In genomic region chr4:125016892-125017299, GRCh38 we compare ENCODE assay signal across 29 cellular contexts.
DNase-seq lines count a peak whose midpoint lies in the region; ATAC-seq and TF ChIP-seq lines count a peak whose summit lies in the region.
"Had no signal": no experiment of that assay in that cellular context is flagged by ENCODE, and none has a peak within 500 bp of the region (broad histone marks: within the 10 kb centered on the region; RNA-seq: fewer than 3 reads in every experiment).

No MANE protein-coding gene starts in this region.

- H3K4ac ChIP-seq in IMR-90 (ENCODE audit: low read depth, low read length) = no peak overlapping the region

- H4K20me1 ChIP-seq in IMR-90 (ENCODE audit: insufficient read depth, low read length) = no peaks in the 10 kb centered on the region

- H3K36me3 ChIP-seq in BE2C (no peaks in the 10 kb centered on the region), IMR-90 (ENCODE audit: control insufficient read depth, insufficient read depth, low read length) (no peaks in the 10 kb centered on the region)
- H3K36me3 ChIP-seq: colonic mucosa, left ventricle myocardium inferior, SJSA1, upper lobe of right lung had no signal

- no peak overlapping the region for H2BK15ac ChIP-seq in IMR-90 (ENCODE audit: low read depth, low read length)

- dilution Hi-C loops in IMR-90 (cut with HindIII; ENCODE audit: low sequenced_read_pairs, unreplicated experiment) = no loop called here

- no peaks in the 10 kb centered on the region for H3K27me3 ChIP-seq in BE2C
- no peaks in the 10 kb centered on the region for H3K27me3 ChIP-seq in IMR-90 (ENCODE audit: control insufficient read depth, insufficient read depth, low read length)
- H3K27me3 ChIP-seq: colonic mucosa, SJSA1, upper lobe of right lung had no signal

- no peak overlapping the region for H4K91ac ChIP-seq in IMR-90 (ENCODE audit: insufficient read depth, low read depth, low read length)

- no peak overlapping the region for H3K14ac ChIP-seq in IMR-90 (replicated peaks; ENCODE audit: low read depth, low read length)

- no peak overlapping the region for H4K5ac ChIP-seq in IMR-90 (ENCODE audit: low read depth, low read length)

- no TSS peak for BruUV-seq in IMR-90 (replicated peaks; lab: Mats Ljungman, UMichigan)

- no peak overlapping the region for H2AK5ac ChIP-seq in IMR-90 (ENCODE audit: low read depth, low read length)

- H3K4me3 ChIP-seq in BE2C (ENCODE audit: low read depth, low read length) (no peak overlapping the region), IMR-90 (ENCODE audit: insufficient read depth, low read depth, low read length) (no peak overlapping the region)
- H3K4me3 ChIP-seq: colonic mucosa, left ventricle myocardium inferior, SJSA1, upper lobe of right lung had no signal

- H3K4me1 ChIP-seq in BE2C (peaks cover 2% of the 10 kb centered on the region; the same call in 1 of the 2 replicates), IMR-90 (ENCODE audit: control insufficient read depth, insufficient read depth, low read length) (peaks cover 1% of the 10 kb centered on the region; the same call in 1 of the 2 replicates)
- H3K4me1 ChIP-seq: Caco-2, colonic mucosa, left ventricle myocardium inferior, SJSA1, upper lobe of right lung had no signal

- DNase-seq in BE2C (peak; percentile 68), IMR-90 (no peak), lung microvascular endothelial cell (ENCODE audit: low read depth in 2 of 2) (peak; percentile 15 to 28), SIG-M5 treated with dmso at 0.1 percent for 504 hours (lab: John Stamatoyannopoulos, UW; ENCODE audit: unreplicated experiment) (no peak)
- DNase-seq: activated CD4-positive, alpha-beta T cell treated with anti-CD3 and anti-CD28 coated beads, Interleukin-2, amount 50 U/mL, for 1 hour; activated CD4-positive, CD25-positive, alpha-beta regulatory T cell; activated effector memory CD4-positive, alpha-beta T cell treated with Interleukin-2 at 50 U/mL for 16 hours; activated naive CD8-positive, alpha-beta T cell treated with anti-CD3 and anti-CD28 coated beads for 36 hours; activated T-cell treated with anti-CD3 and anti-CD28 coated beads, Interleukin-2, amount 50 U/mL, for 1 hour; Caco-2; colonic mucosa; DMS79; effector memory CD4-positive, alpha-beta T cell; glutamatergic neuron; left ventricle myocardium inferior; natural killer cell; NCI-H1048; NCI-H1930; NCI-H226; NCI-H82; small intestine; stimulated activated naive CD4-positive, alpha-beta T cell; T-helper 17 cell; upper lobe of right lung had no signal

- H2BK120ac ChIP-seq in IMR-90 (ENCODE audit: low read depth, low read length) = no peak overlapping the region

- H3K56ac ChIP-seq in IMR-90 (ENCODE audit: extremely low read depth, insufficient read depth, low read length) = no peak overlapping the region

- no peak overlapping the region for H2BK5ac ChIP-seq in IMR-90 (ENCODE audit: low read depth, low read length, poor library complexity, severe bottlenecking)

- no peaks in the 10 kb centered on the region; the same call in none of the 2 replicates for H3K9me3 ChIP-seq in BE2C
- no peaks in the 10 kb centered on the region for H3K9me3 ChIP-seq in IMR-90 (ENCODE audit: control insufficient read depth, insufficient read depth, low read length)
- H3K9me3 ChIP-seq: Caco-2, colonic mucosa, upper lobe of right lung had no signal

- H3K18ac ChIP-seq in IMR-90 (ENCODE audit: low read depth, low read length) = no peak overlapping the region

- no CpG with 5 or more reads among the region's 5 CpGs for WGBS in IMR-90 (ENCODE audit: extremely low coverage in 2 of 2, insufficient read length in 1 of 2), 2 experiments

- H3K23ac ChIP-seq in IMR-90 (ENCODE audit: low read depth, low read length) = no peak overlapping the region

- POLR2A ChIA-PET in IMR-90 (lab: Charles Lee; ENCODE audit: unreplicated experiment) = no interaction called here

- ATAC-seq in IMR-90 (ENCODE audit: low read depth) = no peak
- peak; percentile 81 for ATAC-seq in SK-N-SH treated with all-trans-retinoic acid at 6 μM for 48 hours
- ATAC-seq in HG03565 (IDR thresholded peaks at IDR 0.05; ENCODE audit: unreplicated experiment) = no peak
- no peak for ATAC-seq in GM18505 (IDR thresholded peaks at IDR 0.05; ENCODE audit: unreplicated experiment)
- ATAC-seq: natural killer cell, T-helper 17 cell, upper lobe of right lung had no signal

- H3K27ac ChIP-seq in IMR-90 (ENCODE audit: insufficient read depth, low read length) = no peak overlapping the region
- H3K27ac ChIP-seq: C4-2B, colonic mucosa, left ventricle myocardium inferior, SJSA1, upper lobe of right lung had no signal

- no peak overlapping the region for H3K9ac ChIP-seq in IMR-90 (ENCODE audit: low read depth, low read length)

- in situ Hi-C loops in IMR-90 (cut with MboI; ENCODE audit: low sequenced_read_pairs) = no loop called here

- intact Hi-C loops in IMR-90 (cut with micrococcal nuclease) = no loop called here

- CTCF ChIA-PET in IMR-90 (lab: Yijun Ruan, JAX) = no interaction called here

- TF ChIP-seq RAD21 in IMR-90 (IDR thresholded peaks at IDR 0.05; ENCODE audit: low read length) = no peak

- H3K79me1 ChIP-seq in IMR-90 (ENCODE audit: low read depth in 1 of 2, low read length in 2 of 2) = no peaks in the 10 kb centered on the region

- no peak overlapping the region for H2AK9ac ChIP-seq in IMR-90 (replicated peaks; ENCODE audit: low read depth, low read length, poor library complexity)

- H3K9me1 ChIP-seq in IMR-90 (ENCODE audit: insufficient read depth, low read length) = no peaks in the 10 kb centered on the region

- TF ChIP-seq CTCF in BE2C (IDR thresholded peaks at IDR 0.05; ENCODE audit: low read depth, low read length) (no peak), IMR-90 (conservative IDR thresholded peaks at IDR 0.05; ENCODE audit: low read depth, low read length) (no peak)

- H3K4me2 ChIP-seq in IMR-90 (ENCODE audit: low read depth, low read length) = no peak overlapping the region; the same call in 1 of the 2 replicates

- no peak overlapping the region for H4K8ac ChIP-seq in IMR-90 (ENCODE audit: low read depth in 2 of 2, low read length in 2 of 2)

- no peak for TF ChIP-seq POLR2A in IMR-90 (IDR thresholded peaks at IDR 0.05; ENCODE audit: low read depth, low read length)
- no peak for TF ChIP-seq POLR2A in GM18505 (IDR thresholded peaks at IDR 0.05; ENCODE audit: borderline replicate concordance, extremely low read depth, insufficient read depth, insufficient read length)

- no peak overlapping the region for H2BK20ac ChIP-seq in IMR-90 (ENCODE audit: low read depth, low read length)

- H2AFZ ChIP-seq in IMR-90 (replicated peaks; ENCODE audit: low read length, poor library complexity) = peak overlapping the region; percentile 35

TF ChIP-seq in IMR-90, 13 proteins besides CTCF, POLR2A, EP300 and RAD21:
- TF ChIP-seq CEBPB (IDR thresholded peaks at IDR 0.05; ENCODE audit: low read depth, low read length) (no peak), MAFK (IDR thresholded peaks at IDR 0.05; ENCODE audit: low read depth, low read length) (peak; percentile 83)

TF ChIP-seq in SK-N-SH treated with all-trans-retinoic acid at 6 μM for 48 hours, 23 proteins besides CTCF, POLR2A, EP300 and RAD21 (continues in another document):
- TF ChIP-seq ESRRG (CRISPR knock-in tag; IDR thresholded peaks at IDR 0.05) (no peak), ARNTL (CRISPR knock-in tag; IDR thresholded peaks at IDR 0.05; ENCODE audit: borderline replicate concordance, low read depth) (no peak), TOX (CRISPR knock-in tag; IDR thresholded peaks at IDR 0.05; ENCODE audit: borderline replicate concordance) (0 out of 2 replicates have a peak, but pooled peaks have one; percentile 62), CREB5 (CRISPR knock-in tag; IDR thresholded peaks at IDR 0.05; ENCODE audit: low read depth) (no peak), TCF4 (CRISPR knock-in tag; IDR thresholded peaks at IDR 0.05; ENCODE audit: borderline replicate concordance) (no peak), ZNF8 (CRISPR knock-in tag; IDR thresholded peaks at IDR 0.05) (no peak), CSRNP3 (CRISPR knock-in tag; IDR thresholded peaks at IDR 0.05) (no peak), POU6F1 (CRISPR knock-in tag; IDR thresholded peaks at IDR 0.05; ENCODE audit: borderline replicate concordance, low read depth) (no peak), GLIS3 (CRISPR knock-in tag; IDR thresholded peaks at IDR 0.05) (no peak), ZFP3 (CRISPR knock-in tag; IDR thresholded peaks at IDR 0.05) (no peak)

Comparison
In these comparisons a context has a peak if more than half of its experiments do, and no peak if none do; other contexts are left out.
1. DNase-seq: peak in BE2C (single experiment) and lung microvascular endothelial cell (2 of 2); none in IMR-90 (single experiment) and SIG-M5 treated with dmso at 0.1 percent for 504 hours (single experiment).